ENCODE assay signal across 24 cellular contexts in genomic region chr3:127220497-127220896, GRCh38. TPM values are rescaled to one million over a fixed set of nuclear protein-coding genes. Genes with fewer than 3 reads are reported as not detected.
"Had no signal": no experiment of that assay in that cellular context is flagged by ENCODE, and none has a peak within 500 bp of the region (broad histone marks: within the 10 kb centered on the region; RNA-seq: fewer than 3 reads in every experiment).

No MANE protein-coding gene starts in this region.

- ATAC-seq: left lung; naive thymus-derived CD8-positive, alpha-beta T cell; stimulated activated naive CD8-positive, alpha-beta T cell treated with anti-CD3 and anti-CD28 coated beads, Interleukin-15, Interleukin-2, amounts not matched to agents 100 U/mL and 50 U/mL, for 24 hours; WTC11 had no signal

- FAIRE-seq: kidney, small intestine, TTC549 had no signal

- DNase-seq: activated CD4-positive, alpha-beta T cell treated with anti-CD3 and anti-CD28 coated beads, Interleukin-2, amount 10 ng/mL, durations not matched to agents 24 days and 14 days; activated naive CD4-positive, alpha-beta T cell; esophagus squamous epithelium; foreskin fibroblast; hippocampal formation; kidney; left lung; naive thymus-derived CD8-positive, alpha-beta T cell; small intestine; stimulated activated CD4-positive, alpha-beta T cell treated with anti-CD3 and anti-CD28 coated beads, Interleukin-4, amount 100 ng/mL, for 4 hours; stimulated activated CD8-positive, alpha-beta memory T cell treated with anti-CD3 and anti-CD28 coated beads, Interleukin-4, amount 100 ng/mL, for 48 hours; stimulated activated naive CD8-positive, alpha-beta T cell treated with anti-CD3 and anti-CD28 coated beads, Interleukin-15, Interleukin-2, amounts not matched to agents 100 U/mL and 50 U/mL, for 24 hours; T-helper 2 cell; transverse colon had no signal

- H3K4me1 ChIP-seq: esophagus squamous epithelium, left lung, right atrium auricular region, transverse colon had no signal

- H3K9me3 ChIP-seq: neutrophil, transverse colon had no signal

- H3K4me3 ChIP-seq: cardiac muscle cell, esophagus squamous epithelium, left lung, right atrium auricular region, transverse colon had no signal

- H3K27me3 Mint-ChIP-seq: activated CD4-positive, alpha-beta T cell treated with anti-CD3 and anti-CD28 coated beads, Interleukin-2, amount 10 ng/mL, durations not matched to agents 24 days and 14 days had no signal

- H3K36me3 ChIP-seq: cardiac muscle cell, esophagus squamous epithelium, left lung, neutrophil, right atrium auricular region, transverse colon had no signal

- H3K27me3 ChIP-seq: cardiac muscle cell, neutrophil, right atrium auricular region had no signal

- H3K27ac Mint-ChIP-seq: activated CD4-positive, alpha-beta T cell treated with anti-CD3 and anti-CD28 coated beads, Interleukin-2, amount 10 ng/mL, durations not matched to agents 24 days and 14 days; activated T-helper 1 cell treated with anti-CD3 and anti-CD28 coated beads, Interleukin-12 subunit alpha, Interleukin-12 subunit beta, Interleukin-2, Interleukin-4 antibody, amounts not matched to agents 30 ng/mL and 10 ng/mL and 1 ng/mL, durations not matched to agents 14 hours and 24 hours and 36 hours; memory B cell; naive thymus-derived CD8-positive, alpha-beta T cell; WTC11 had no signal

- H3K27ac ChIP-seq: cardiac muscle cell, esophagus squamous epithelium, left lung, neutrophil, right atrium auricular region, transverse colon had no signal

- H3K4me1 Mint-ChIP-seq: memory B cell had no signal

- H3K4me3 Mint-ChIP-seq: activated CD4-positive, alpha-beta T cell treated with anti-CD3 and anti-CD28 coated beads, Interleukin-2, amount 10 ng/mL, durations not matched to agents 24 days and 14 days; activated T-helper 1 cell treated with anti-CD3 and anti-CD28 coated beads, Interleukin-12 subunit alpha, Interleukin-12 subunit beta, Interleukin-2, Interleukin-4 antibody, amounts not matched to agents 30 ng/mL and 10 ng/mL and 1 ng/mL, durations not matched to agents 14 hours and 24 hours and 36 hours; memory B cell; naive thymus-derived CD8-positive, alpha-beta T cell; WTC11 had no signal

RNA-seq across cellular contexts. Expression of gene PRR23E, which starts 27.6 kb away (rescaled TPM):
- total RNA-seq: activated CD4-positive, alpha-beta T cell treated with anti-CD3 and anti-CD28 coated beads, Interleukin-2, amount 10 ng/mL, durations not matched to agents 24 days and 14 days; activated CD8-positive, alpha-beta memory T cell treated with anti-CD3 and anti-CD28 coated beads for 36 hours; activated T-helper 1 cell treated with anti-CD3 and anti-CD28 coated beads, Interleukin-12 subunit alpha, Interleukin-12 subunit beta, Interleukin-2, Interleukin-4 antibody, amounts not matched to agents 30 ng/mL and 10 ng/mL and 1 ng/mL, durations not matched to agents 14 hours and 24 hours and 36 hours; cardiac muscle cell; esophagus squamous epithelium; kidney; left lung; mucosa of gallbladder; naive thymus-derived CD8-positive, alpha-beta T cell; posterior vena cava; right atrium auricular region; transverse colon; WTC11 had no signal
- polyA plus RNA-seq: cardiac muscle cell; naive thymus-derived CD8-positive, alpha-beta T cell; small intestine had no signal
